ENCODE assay signal across 8 cellular contexts in genomic region chr6:13710552-13711383, GRCh38. TPM values are rescaled to one million over a fixed set of nuclear protein-coding genes. Genes with fewer than 3 reads are reported as not detected.
DNase-seq lines count a peak whose midpoint lies in the region; ATAC-seq and FAIRE-seq lines count a peak whose summit lies in the region.

No MANE protein-coding gene starts in this region.

- in situ Hi-C loops in T47D (cut with HindIII; ENCODE audit: low pct_unique_long_range_greater_than_20kb, low sequenced_read_pairs): no loop called here

- WGBS in small intestine, 3 donors: 0 to 1% (median 1%) methylated on average over 44 to 84 of the region's 84 CpGs

- no peaks in the 10 kb centered on the region for H3K36me3 Mint-ChIP-seq in immature natural killer cell

- peak overlapping the region; percentile 89 to 99 (median 97) for H3K9ac ChIP-seq in BLaER1 treated with 17β-estradiol and CSF1 and Interleukin-3, amounts not matched to agents 10 nM and 100 nM

- H3K9me3 Mint-ChIP-seq in immature natural killer cell: no peaks in the 10 kb centered on the region

- peak overlapping the region; percentile 89 to 99 (median 98) for H3K27ac ChIP-seq in BLaER1 treated with 17β-estradiol and CSF1 and Interleukin-3, amounts not matched to agents 10 nM and 100 nM
- peak overlapping the region; percentile 93 for H3K27ac ChIP-seq in small intestine (ENCODE audit: low read depth in 1 of 2, low read length in 1 of 2)

- H3K4me3 ChIP-seq in BLaER1 treated with 17β-estradiol and CSF1 and Interleukin-3, amounts not matched to agents 10 nM and 100 nM: peak overlapping the region; percentile 86 to 98 (median 94)
- peak overlapping the region; percentile 75 to 100 for H3K4me3 ChIP-seq in small intestine (ENCODE audit: low read depth in 1 of 2, low read length in 2 of 2)

- DNase-seq in T-helper 1 cell (peak in 4 of 5 donors; percentile 15 to 35 (median 32)), T47D (ENCODE audit: low read depth in 1 of 2, low spot score in 1 of 2) (peak; percentile 47 to 82), immature natural killer cell (peak; percentile 30 to 39 (median 35)), small intestine (peak; percentile 54), NCI-H1436 (lab: John Stamatoyannopoulos, UW) (no peak)

- peaks cover 2 to 24% (median 19%) of the 10 kb centered on the region in 11 experiments; a peak in 20 of 22 replicates for H3K9me3 ChIP-seq in BLaER1 treated with 17β-estradiol and CSF1 and Interleukin-3, amounts not matched to agents 10 nM and 100 nM (replicated peaks in 1 of 11)
- H3K9me3 ChIP-seq in small intestine (ENCODE audit: control insufficient read depth, low read depth): no peaks in the 10 kb centered on the region

- H3K36me3 ChIP-seq in BLaER1 treated with 17β-estradiol and CSF1 and Interleukin-3, amounts not matched to agents 10 nM and 100 nM: peaks cover 8 to 20% (median 15%) of the 10 kb centered on the region in 11 experiments; a peak in 21 of 22 replicates
- H3K36me3 ChIP-seq in small intestine (ENCODE audit: control insufficient read depth in 2 of 2, insufficient read depth in 2 of 2, low read length in 2 of 2): no peaks in the 10 kb centered on the region

- H3K4me1 ChIP-seq in BLaER1 treated with 17β-estradiol and CSF1 and Interleukin-3, amounts not matched to agents 10 nM and 100 nM: peaks cover 28 to 50% (median 40%) of the 10 kb centered on the region in 10 experiments
- peaks cover 2 to 4% of the 10 kb centered on the region in 2 donors for H3K4me1 ChIP-seq in small intestine (ENCODE audit: control insufficient read depth in 2 of 2, insufficient read depth in 1 of 2, low read depth in 1 of 2, low read length in 1 of 2)

- H3K27me3 ChIP-seq in BLaER1 treated with 17β-estradiol and CSF1 and Interleukin-3, amounts not matched to agents 10 nM and 100 nM: no peaks in the 10 kb centered on the region
- no peaks in the 10 kb centered on the region for H3K27me3 ChIP-seq in small intestine (ENCODE audit: control insufficient read depth in 2 of 2, insufficient read depth in 2 of 2, low read length in 2 of 2)

- peak overlapping the region; percentile 91 to 97 (median 96) for H3K27ac Mint-ChIP-seq in immature natural killer cell

- ATAC-seq in GM19438 (IDR thresholded peaks at IDR 0.05; ENCODE audit: low read depth, unreplicated experiment): peak; percentile 7
- peak; percentile 10 for ATAC-seq in HG03460 (IDR thresholded peaks at IDR 0.05; ENCODE audit: unreplicated experiment)

- FAIRE-seq in small intestine (lab: Jason Lieb, UNC): no peak

- H3K4me3 Mint-ChIP-seq in immature natural killer cell: peak overlapping the region; percentile 91 to 97 (median 94)

- H3K4me1 Mint-ChIP-seq in immature natural killer cell: peaks cover 46 to 50% of the 10 kb centered on the region in 2 donors

- H4K20me1 ChIP-seq in BLaER1 treated with 17β-estradiol and CSF1 and Interleukin-3, amounts not matched to agents 10 nM and 100 nM: peaks cover 35 to 52% (median 51%) of the 10 kb centered on the region in 11 experiments; a peak in 20 of 22 replicates

- H3K27me3 Mint-ChIP-seq in immature natural killer cell (ENCODE audit: low read depth in 3 of 3): peaks cover 6 to 20% (median 10%) of the 10 kb centered on the region in 3 donors

- peak overlapping the region; percentile 80 to 97 (median 89) for H3K4me2 ChIP-seq in BLaER1 treated with 17β-estradiol and CSF1 and Interleukin-3, amounts not matched to agents 10 nM and 100 nM

RNA-seq across cellular contexts. Expression of gene RANBP9, which starts 0.9 kb away (rescaled TPM):
- 1 to 10 TPM; 2.4 to 5.5 (median 3.8) TPM for polyA plus RNA-seq in immature natural killer cell
- polyA plus RNA-seq in small intestine: 10 to 100 TPM; 14.1 to 22.4 (median 14.6) TPM
